In the genomic region with DNA sequence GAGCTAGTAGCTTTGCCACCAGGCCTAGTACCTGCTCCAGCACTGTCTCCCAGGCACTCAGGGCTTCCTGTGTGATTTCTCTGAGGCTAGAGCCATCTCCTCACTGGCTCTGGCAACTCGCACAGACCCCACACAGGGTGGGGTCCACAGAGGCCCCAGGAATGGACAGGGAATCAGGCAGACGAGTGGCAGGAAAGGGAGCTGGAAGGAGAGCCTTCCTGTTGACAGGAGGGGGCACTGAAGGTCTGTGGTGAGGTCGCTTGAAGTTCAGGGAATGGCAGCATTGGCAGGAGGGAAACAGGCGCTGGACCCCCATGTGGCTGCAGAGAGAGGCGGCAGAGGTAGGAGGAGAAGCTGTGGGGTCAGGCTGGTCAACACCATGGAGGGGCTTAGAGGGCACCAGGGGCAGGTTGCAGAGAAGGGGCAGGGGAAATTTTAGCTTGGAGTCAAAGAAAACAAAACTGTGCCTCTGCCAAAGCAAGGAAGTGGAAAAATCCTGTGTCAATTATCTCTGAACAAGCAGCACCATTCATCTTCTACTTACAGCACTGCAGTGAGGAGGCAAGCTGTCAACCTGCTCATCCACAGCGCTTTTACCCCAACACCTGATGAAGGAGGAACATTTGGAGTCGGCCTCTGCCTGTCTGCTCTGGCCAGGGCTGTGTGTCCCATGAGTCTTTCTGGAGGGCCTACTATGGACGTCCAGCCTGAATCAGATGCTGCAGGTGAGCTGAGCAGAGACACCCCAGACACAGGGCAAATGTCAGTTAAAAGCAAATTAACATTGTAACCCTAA, we compare ENCODE assay signal across 25 cellular contexts.
DNase-seq lines count a peak whose midpoint lies in the region; ATAC-seq, FAIRE-seq and TF ChIP-seq lines count a peak whose summit lies in the region.
"Had no signal": no experiment of that assay in that cellular context is flagged by ENCODE, and none has a peak within 500 bp of the region (broad histone marks: within the 10 kb centered on the region; RNA-seq: fewer than 3 reads in every experiment).

No MANE protein-coding gene starts in this region.

- H3K9ac ChIP-seq in HepG2 (ENCODE audit: insufficient read depth, low read depth, low read length): no peak overlapping the region
- H3K9ac ChIP-seq in mesendoderm (ENCODE audit: low read length): no peak overlapping the region
- H3K9ac ChIP-seq: BLaER1 had no signal

- no peaks in the 10 kb centered on the region for H3K9me3 ChIP-seq in HepG2 (ENCODE audit: low read length)
- no peaks in the 10 kb centered on the region for H3K9me3 ChIP-seq in right lobe of liver
- H3K9me3 ChIP-seq: BLaER1, Caco-2 had no signal

- H3K4me3 Mint-ChIP-seq in WTC11: no peak overlapping the region
- no peak overlapping the region for H3K4me3 Mint-ChIP-seq in activated naive CD8-positive, alpha-beta T cell treated with anti-CD3 and anti-CD28 coated beads, Interleukin-2, amount 50 U/mL, for 24 hours
- H3K4me3 Mint-ChIP-seq: IgD-negative memory B cell, immature natural killer cell, nephron had no signal

- H3K36me3 Mint-ChIP-seq in WTC11: no peaks in the 10 kb centered on the region
- no peaks in the 10 kb centered on the region for H3K36me3 Mint-ChIP-seq in activated naive CD8-positive, alpha-beta T cell treated with anti-CD3 and anti-CD28 coated beads, Interleukin-2, amount 50 U/mL, for 24 hours (ENCODE audit: low read depth)
- H3K36me3 Mint-ChIP-seq: IgD-negative memory B cell had no signal

- no peak overlapping the region for H2BK120ac ChIP-seq in mesendoderm (ENCODE audit: low read depth, low read length)

- H2BK5ac ChIP-seq in mesendoderm (ENCODE audit: low read length): no peak overlapping the region

- in situ Hi-C loops in HepG2 (cut with HindIII; ENCODE audit: extremely low pct_ligation_motif_present, low pct_unique_long_range_greater_than_20kb): no loop called here

- H3K4me1 Mint-ChIP-seq in WTC11: peaks cover 63% of the 10 kb centered on the region
- no peaks in the 10 kb centered on the region for H3K4me1 Mint-ChIP-seq in activated naive CD8-positive, alpha-beta T cell treated with anti-CD3 and anti-CD28 coated beads, Interleukin-2, amount 50 U/mL, for 24 hours
- H3K4me1 Mint-ChIP-seq: immature natural killer cell, nephron had no signal

- H3K56ac ChIP-seq in mesendoderm (ENCODE audit: low read length): no peak overlapping the region

- no peak for DNase-seq in HepG2 (ENCODE audit: low spot score)
- no peak for DNase-seq in right lobe of liver
- DNase-seq in WTC11 (ENCODE audit: low spot score): peak; percentile 29
- DNase-seq in mesendoderm: peak; percentile 62
- no peak for DNase-seq in ureter (ENCODE audit: low spot score)
- DNase-seq in activated naive CD8-positive, alpha-beta T cell treated with anti-CD3 and anti-CD28 coated beads, Interleukin-2, amount 50 U/mL, for 24 hours: no peak
- DNase-seq: activated CD4-positive, alpha-beta T cell treated with anti-CD3 and anti-CD28 coated beads, Interleukin-2, amount 50 U/mL, for 4 hours; activated CD4-positive, CD25-positive, alpha-beta regulatory T cell; activated gamma-delta T cell; Caco-2; effector CD8-positive, alpha-beta T cell; foreskin melanocyte; immature natural killer cell; NCI-H1105; NCI-H2029; NCI-H345; NCI-H82; stimulated activated CD8-positive, alpha-beta memory T cell treated with anti-CD3 and anti-CD28 coated beads, Interleukin-4, amount 100 ng/mL, for 48 hours; substantia nigra; T1000 had no signal

- peaks cover 21% of the 10 kb centered on the region for H3K27me3 Mint-ChIP-seq in WTC11 (ENCODE audit: low read depth)
- H3K27me3 Mint-ChIP-seq in activated naive CD8-positive, alpha-beta T cell treated with anti-CD3 and anti-CD28 coated beads, Interleukin-2, amount 50 U/mL, for 24 hours: peaks cover 4% of the 10 kb centered on the region
- H3K27me3 Mint-ChIP-seq: IgD-negative memory B cell had no signal

- H3K79me2 ChIP-seq in HepG2 (ENCODE audit: insufficient read depth, low read length) (no peaks in the 10 kb centered on the region), mesendoderm (ENCODE audit: control insufficient read depth, insufficient read depth, low read length) (no peaks in the 10 kb centered on the region)

- POLR2A ChIA-PET in HepG2 (lab: Yijun Ruan, JAX): no interaction called here
- POLR2A ChIA-PET in WTC11 (lab: Charles Lee): no interaction called here

- H2AFZ ChIP-seq in HepG2 (ENCODE audit: low read length): no peak overlapping the region

- TF ChIP-seq EP300 in HepG2 (IDR thresholded peaks at IDR 0.05; ENCODE audit: low read depth in 2 of 2, low read length in 2 of 2) (no peak), HepG2 (CRISPR knock-in tag; IDR thresholded peaks at IDR 0.05; ENCODE audit: borderline replicate concordance) (no peak)

- ATAC-seq in HepG2 (peak; percentile 47), right lobe of liver (no peak), WTC11 (peak; percentile 68), HG03159 (IDR thresholded peaks at IDR 0.05; ENCODE audit: unreplicated experiment) (no peak)
- ATAC-seq in activated naive CD8-positive, alpha-beta T cell treated with anti-CD3 and anti-CD28 coated beads, Interleukin-2, amount 50 U/mL, for 24 hours: no peak
- ATAC-seq: esophagus mucosa had no signal

- WGBS in HepG2 (ENCODE audit: low lambda C conversion rate): 5% methylated on average over 6 of the region's 8 CpGs
- 68% methylated on average over 8 of the region's 8 CpGs for WGBS in right lobe of liver (ENCODE audit: insufficient coverage, low coverage, low lambda C conversion rate, missing lambda C conversion rate)
- no CpG with 5 or more reads among the region's 8 CpGs for WGBS in mesendoderm (ENCODE audit: extremely low coverage, insufficient coverage, low lambda C conversion rate)

- no peak for FAIRE-seq in HepG2 (lab: Jason Lieb, UNC)

- TF ChIP-seq POLR2A in HepG2 (IDR thresholded peaks at IDR 0.05; ENCODE audit: insufficient read depth in 1 of 2, low read depth in 2 of 2, low read length in 2 of 2) (no peak), right lobe of liver (IDR thresholded peaks at IDR 0.05) (no peak)

- no peak overlapping the region for H3K27ac Mint-ChIP-seq in WTC11
- no peak overlapping the region for H3K27ac Mint-ChIP-seq in activated naive CD8-positive, alpha-beta T cell treated with anti-CD3 and anti-CD28 coated beads, Interleukin-2, amount 50 U/mL, for 24 hours
- H3K27ac Mint-ChIP-seq: IgD-negative memory B cell, immature natural killer cell, nephron had no signal

- peaks cover under 1 to 2% of the 10 kb centered on the region in 2 experiments; a peak in 3 of 5 replicates for H3K27me3 ChIP-seq in HepG2 (ENCODE audit: control insufficient read depth in 1 of 2, insufficient read depth in 2 of 2, low read length in 2 of 2)
- no peaks in the 10 kb centered on the region for H3K27me3 ChIP-seq in right lobe of liver
- no peaks in the 10 kb centered on the region for H3K27me3 ChIP-seq in mesendoderm (ENCODE audit: insufficient read depth, low read length, poor library complexity)
- H3K27me3 ChIP-seq: BLaER1 had no signal

- no peak overlapping the region for H4K8ac ChIP-seq in mesendoderm (ENCODE audit: low read depth, low read length)

- TF ChIP-seq RAD21 in HepG2 (CRISPR knock-in tag; IDR thresholded peaks at IDR 0.05): no peak

- H3K4me1 ChIP-seq in HepG2 (ENCODE audit: insufficient read depth, low read length) (no peaks in the 10 kb centered on the region), right lobe of liver (no peaks in the 10 kb centered on the region), mesendoderm (ENCODE audit: control insufficient read depth, low read depth, low read length) (peaks cover 1% of the 10 kb centered on the region)
- H3K4me1 ChIP-seq: BLaER1 had no signal

- H3K4me2 ChIP-seq in HepG2 (ENCODE audit: low read depth, low read length) (no peak overlapping the region), mesendoderm (ENCODE audit: low read length) (no peak overlapping the region)
- H3K4me2 ChIP-seq: BLaER1 had no signal

- no peak overlapping the region for H2BK15ac ChIP-seq in mesendoderm (replicated peaks; ENCODE audit: low read depth)

- H4K20me1 ChIP-seq in HepG2 (ENCODE audit: insufficient read depth, low read length): no peaks in the 10 kb centered on the region
- H4K20me1 ChIP-seq: BLaER1 had no signal

- TF ChIP-seq CTCF in HepG2 (CRISPR knock-in tag; IDR thresholded peaks at IDR 0.05) (peak; percentile 37; the same call in 1 of the 2 replicates), right lobe of liver (IDR thresholded peaks at IDR 0.05) (no peak), WTC11 (IDR thresholded peaks at IDR 0.05) (no peak)

- no peak overlapping the region for H3K4me3 ChIP-seq in HepG2 (replicated peaks in 1 of 3; ENCODE audit: insufficient read depth in 1 of 3, low read depth in 2 of 3, low read length in 3 of 3)
- H3K4me3 ChIP-seq in right lobe of liver: no peak overlapping the region
- no peak overlapping the region for H3K4me3 ChIP-seq in mesendoderm (ENCODE audit: low read length)
- H3K4me3 ChIP-seq: BLaER1 had no signal

- H3K23ac ChIP-seq in mesendoderm (ENCODE audit: low read length): no peak overlapping the region

- no peak overlapping the region for H2AK5ac ChIP-seq in mesendoderm (ENCODE audit: low read length)

- H4K5ac ChIP-seq in mesendoderm (ENCODE audit: low read length): no peak overlapping the region

- H3K79me1 ChIP-seq in mesendoderm (ENCODE audit: low read length): no peaks in the 10 kb centered on the region

- CTCF ChIA-PET in HepG2 (lab: Yijun Ruan, JAX; ENCODE audit: low intra/inter-chr PET ratio, low total read pairs): no interaction called here
- CTCF ChIA-PET in WTC11 (lab: Charles Lee): interaction anchor here (0.5 to 3.2 kb wide), 22 partner anchors 10 to 528 kb away, joined by 3 to 25 read pairs (median 5); partner anchors contain the start of gene FSTL4

- H3K36me3 ChIP-seq in HepG2 (replicated peaks in 1 of 2; ENCODE audit: control insufficient read depth in 1 of 2, insufficient read depth in 2 of 2, low read length in 2 of 2): no peaks in the 10 kb centered on the region
- no peaks in the 10 kb centered on the region for H3K36me3 ChIP-seq in right lobe of liver
- H3K36me3 ChIP-seq in mesendoderm (ENCODE audit: control insufficient read depth, insufficient read depth, low read length): no peaks in the 10 kb centered on the region
- H3K36me3 ChIP-seq: BLaER1 had no signal

- no peak overlapping the region for H3K4ac ChIP-seq in mesendoderm (ENCODE audit: low read depth, low read length)

- H3K18ac ChIP-seq in mesendoderm (ENCODE audit: low read length): no peak overlapping the region

- H3K9me3 Mint-ChIP-seq in WTC11: peaks cover 3% of the 10 kb centered on the region; the same call in 1 of the 2 replicates
- no peaks in the 10 kb centered on the region for H3K9me3 Mint-ChIP-seq in activated naive CD8-positive, alpha-beta T cell treated with anti-CD3 and anti-CD28 coated beads, Interleukin-2, amount 50 U/mL, for 24 hours
- H3K9me3 Mint-ChIP-seq: immature natural killer cell had no signal

- H3K27ac ChIP-seq in HepG2 (ENCODE audit: extremely low read length, insufficient read depth, low read length) (no peak overlapping the region), right lobe of liver (no peak overlapping the region), mesendoderm (ENCODE audit: low read depth, low read length) (no peak overlapping the region)
- H3K27ac ChIP-seq: BLaER1 had no signal

- BruUV-seq in HepG2 (replicated peaks; lab: Mats Ljungman, UMichigan): no TSS peak

- intact Hi-C loops in HepG2 (cut with micrococcal nuclease; ENCODE audit: unreplicated experiment) (no loop called here), right lobe of liver (cut with DNase I) (no loop called here)

TF ChIP-seq in WTC11, 78 proteins besides CTCF, POLR2A, EP300 and RAD21 (continues in another document):
- TF ChIP-seq FOXP1 (CRISPR knock-in tag; IDR thresholded peaks at IDR 0.05; ENCODE audit: borderline replicate concordance): no peak

Comparison
In these comparisons a context has a peak if more than half of its experiments do, and no peak if none do; other contexts are left out.
1. ATAC-seq: peak in HepG2 (single experiment) and WTC11 (single experiment); none in right lobe of liver (0 of 4), HG03159 (single experiment) and activated naive CD8-positive, alpha-beta T cell treated with anti-CD3 and anti-CD28 coated beads, Interleukin-2, amount 50 U/mL, for 24 hours (single experiment).
2. DNase-seq: peak in WTC11 (single experiment) and mesendoderm (single experiment); none in HepG2 (single experiment), right lobe of liver (0 of 3), ureter (single experiment) and activated naive CD8-positive, alpha-beta T cell treated with anti-CD3 and anti-CD28 coated beads, Interleukin-2, amount 50 U/mL, for 24 hours (single experiment).
3. Of the 50 proteins assayed by ChIP-seq in both HepG2 and WTC11: peak only in HepG2: CTCF; only in WTC11: none; in both: none; in neither: 49.